ENCODE assay signal across 1 cellular context in the genomic region with DNA sequence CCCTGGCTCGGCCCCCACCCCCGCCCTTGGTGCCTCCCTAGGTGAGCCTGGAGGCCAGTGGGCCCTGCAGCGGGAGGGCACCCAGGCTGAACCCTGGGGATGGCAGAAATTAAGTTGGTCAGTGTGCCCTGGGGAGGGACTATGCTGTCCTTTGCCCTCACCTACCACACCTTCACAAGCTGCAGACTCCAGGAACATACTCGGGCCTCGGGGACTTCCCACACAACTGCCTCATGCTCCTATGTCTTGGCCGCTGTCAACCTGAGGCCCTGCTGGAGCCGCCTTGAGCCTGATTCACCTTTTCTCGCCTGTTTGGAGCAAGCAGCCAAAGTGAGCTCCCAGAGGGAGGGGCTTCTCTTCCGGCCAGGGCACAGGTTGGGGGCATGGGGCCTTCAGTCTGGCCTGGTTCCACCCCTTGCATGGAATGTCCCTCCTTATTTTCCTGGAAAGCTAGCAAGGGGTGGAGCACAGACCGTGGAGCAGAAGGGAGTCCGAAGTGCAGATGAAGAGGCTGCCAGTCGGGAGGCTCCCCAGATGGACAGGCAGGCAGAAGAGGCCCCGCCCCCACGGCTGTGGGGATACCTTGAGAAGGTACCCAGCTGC.
TF ChIP-seq lines count a peak whose summit lies in the region.

No MANE protein-coding gene starts in this region.

TF ChIP-seq in HepG2, 621 proteins besides CTCF, POLR2A, EP300 and RAD21 (continues in another document):
- TF ChIP-seq JUNB (CRISPR knock-in tag; IDR thresholded peaks at IDR 0.05; ENCODE audit: borderline replicate concordance) (no peak), ZFX (CRISPR knock-in tag; IDR thresholded peaks at IDR 0.05; ENCODE audit: low read depth) (0 out of 2 replicates have a peak, but pooled peaks have one; percentile 26), HDAC2 (CRISPR knock-in tag; IDR thresholded peaks at IDR 0.05) (no peak), HHEX (CRISPR knock-in tag; IDR thresholded peaks at IDR 0.05) (no peak), ZFP82 (CRISPR knock-in tag; IDR thresholded peaks at IDR 0.05; ENCODE audit: borderline replicate concordance) (no peak), ZNF468 (CRISPR knock-in tag; IDR thresholded peaks at IDR 0.05) (no peak), SSRP1 (CRISPR knock-in tag; IDR thresholded peaks at IDR 0.05) (no peak), RNF2 (conservative IDR thresholded peaks at IDR 0.05; ENCODE audit: low read depth) (0 out of 2 replicates have a peak, but pooled peaks have one; percentile 33), MED8 (CRISPR knock-in tag; IDR thresholded peaks at IDR 0.05; ENCODE audit: insufficient replicate concordance) (no peak), FOSL2 (CRISPR knock-in tag; IDR thresholded peaks at IDR 0.05) (no peak), KLF16 (CRISPR knock-in tag; IDR thresholded peaks at IDR 0.05) (no peak), POLR2AphosphoS5 (IDR thresholded peaks at IDR 0.05; ENCODE audit: low read depth, low read length) (no peak), HNF4A (CRISPR knock-in tag; IDR thresholded peaks at IDR 0.05) (peak; percentile 84), ETV5 (CRISPR knock-in tag; IDR thresholded peaks at IDR 0.05; ENCODE audit: borderline replicate concordance) (peak; percentile 66; the same call in 1 of the 2 replicates), ZSCAN22 (CRISPR knock-in tag; IDR thresholded peaks at IDR 0.05) (no peak), TEAD3 (CRISPR knock-in tag; optimal IDR thresholded peaks at IDR 0.05; ENCODE audit: borderline replicate concordance) (peak; percentile 79), ZNF674 (CRISPR knock-in tag; IDR thresholded peaks at IDR 0.05; ENCODE audit: low read depth) (no peak), ZNF749 (CRISPR knock-in tag; IDR thresholded peaks at IDR 0.05; ENCODE audit: borderline replicate concordance) (no peak), PHF21A (CRISPR knock-in tag; IDR thresholded peaks at IDR 0.05) (no peak), SP5 (CRISPR knock-in tag; IDR thresholded peaks at IDR 0.05; ENCODE audit: borderline replicate concordance, low read depth) (peak; percentile 92)
- TF ChIP-seq, protein P1, sequence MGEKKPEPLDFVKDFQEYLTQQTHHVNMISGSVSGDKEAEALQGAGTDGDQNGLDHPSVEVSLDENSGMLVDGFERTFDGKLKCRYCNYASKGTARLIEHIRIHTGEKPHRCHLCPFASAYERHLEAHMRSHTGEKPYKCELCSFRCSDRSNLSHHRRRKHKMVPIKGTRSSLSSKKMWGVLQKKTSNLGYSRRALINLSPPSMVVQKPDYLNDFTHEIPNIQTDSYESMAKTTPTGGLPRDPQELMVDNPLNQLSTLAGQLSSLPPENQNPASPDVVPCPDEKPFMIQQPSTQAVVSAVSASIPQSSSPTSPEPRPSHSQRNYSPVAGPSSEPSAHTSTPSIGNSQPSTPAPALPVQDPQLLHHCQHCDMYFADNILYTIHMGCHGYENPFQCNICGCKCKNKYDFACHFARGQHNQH (CRISPR knock-in tag; IDR thresholded peaks at IDR 0.05), result peak; percentile 23; the same call in 1 of the 2 replicates
- TF ChIP-seq, protein P2, sequence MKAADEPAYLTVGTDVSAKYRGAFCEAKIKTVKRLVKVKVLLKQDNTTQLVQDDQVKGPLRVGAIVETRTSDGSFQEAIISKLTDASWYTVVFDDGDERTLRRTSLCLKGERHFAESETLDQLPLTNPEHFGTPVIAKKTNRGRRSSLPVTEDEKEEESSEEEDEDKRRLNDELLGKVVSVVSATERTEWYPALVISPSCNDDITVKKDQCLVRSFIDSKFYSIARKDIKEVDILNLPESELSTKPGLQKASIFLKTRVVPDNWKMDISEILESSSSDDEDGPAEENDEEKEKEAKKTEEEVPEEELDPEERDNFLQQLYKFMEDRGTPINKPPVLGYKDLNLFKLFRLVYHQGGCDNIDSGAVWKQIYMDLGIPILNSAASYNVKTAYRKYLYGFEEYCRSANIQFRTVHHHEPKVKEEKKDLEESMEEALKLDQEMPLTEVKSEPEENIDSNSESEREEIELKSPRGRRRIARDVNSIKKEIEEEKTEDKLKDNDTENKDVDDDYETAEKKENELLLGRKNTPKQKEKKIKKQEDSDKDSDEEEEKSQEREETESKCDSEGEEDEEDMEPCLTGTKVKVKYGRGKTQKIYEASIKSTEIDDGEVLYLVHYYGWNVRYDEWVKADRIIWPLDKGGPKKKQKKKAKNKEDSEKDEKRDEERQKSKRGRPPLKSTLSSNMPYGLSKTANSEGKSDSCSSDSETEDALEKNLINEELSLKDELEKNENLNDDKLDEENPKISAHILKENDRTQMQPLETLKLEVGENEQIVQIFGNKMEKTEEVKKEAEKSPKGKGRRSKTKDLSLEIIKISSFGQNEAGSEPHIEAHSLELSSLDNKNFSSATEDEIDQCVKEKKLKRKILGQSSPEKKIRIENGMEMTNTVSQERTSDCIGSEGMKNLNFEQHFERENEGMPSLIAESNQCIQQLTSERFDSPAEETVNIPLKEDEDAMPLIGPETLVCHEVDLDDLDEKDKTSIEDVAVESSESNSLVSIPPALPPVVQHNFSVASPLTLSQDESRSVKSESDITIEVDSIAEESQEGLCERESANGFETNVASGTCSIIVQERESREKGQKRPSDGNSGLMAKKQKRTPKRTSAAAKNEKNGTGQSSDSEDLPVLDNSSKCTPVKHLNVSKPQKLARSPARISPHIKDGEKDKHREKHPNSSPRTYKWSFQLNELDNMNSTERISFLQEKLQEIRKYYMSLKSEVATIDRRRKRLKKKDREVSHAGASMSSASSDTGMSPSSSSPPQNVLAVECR (CRISPR knock-in tag; IDR thresholded peaks at IDR 0.05; ENCODE audit: borderline replicate concordance), result 0 out of 2 replicates have a peak, but pooled peaks have one; percentile 23
- TF ChIP-seq, protein P3, sequence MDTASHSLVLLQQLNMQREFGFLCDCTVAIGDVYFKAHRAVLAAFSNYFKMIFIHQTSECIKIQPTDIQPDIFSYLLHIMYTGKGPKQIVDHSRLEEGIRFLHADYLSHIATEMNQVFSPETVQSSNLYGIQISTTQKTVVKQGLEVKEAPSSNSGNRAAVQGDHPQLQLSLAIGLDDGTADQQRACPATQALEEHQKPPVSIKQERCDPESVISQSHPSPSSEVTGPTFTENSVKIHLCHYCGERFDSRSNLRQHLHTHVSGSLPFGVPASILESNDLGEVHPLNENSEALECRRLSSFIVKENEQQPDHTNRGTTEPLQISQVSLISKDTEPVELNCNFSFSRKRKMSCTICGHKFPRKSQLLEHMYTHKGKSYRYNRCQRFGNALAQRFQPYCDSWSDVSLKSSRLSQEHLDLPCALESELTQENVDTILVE (CRISPR knock-in tag; IDR thresholded peaks at IDR 0.05), result no peak
- TF ChIP-seq, protein P4, sequence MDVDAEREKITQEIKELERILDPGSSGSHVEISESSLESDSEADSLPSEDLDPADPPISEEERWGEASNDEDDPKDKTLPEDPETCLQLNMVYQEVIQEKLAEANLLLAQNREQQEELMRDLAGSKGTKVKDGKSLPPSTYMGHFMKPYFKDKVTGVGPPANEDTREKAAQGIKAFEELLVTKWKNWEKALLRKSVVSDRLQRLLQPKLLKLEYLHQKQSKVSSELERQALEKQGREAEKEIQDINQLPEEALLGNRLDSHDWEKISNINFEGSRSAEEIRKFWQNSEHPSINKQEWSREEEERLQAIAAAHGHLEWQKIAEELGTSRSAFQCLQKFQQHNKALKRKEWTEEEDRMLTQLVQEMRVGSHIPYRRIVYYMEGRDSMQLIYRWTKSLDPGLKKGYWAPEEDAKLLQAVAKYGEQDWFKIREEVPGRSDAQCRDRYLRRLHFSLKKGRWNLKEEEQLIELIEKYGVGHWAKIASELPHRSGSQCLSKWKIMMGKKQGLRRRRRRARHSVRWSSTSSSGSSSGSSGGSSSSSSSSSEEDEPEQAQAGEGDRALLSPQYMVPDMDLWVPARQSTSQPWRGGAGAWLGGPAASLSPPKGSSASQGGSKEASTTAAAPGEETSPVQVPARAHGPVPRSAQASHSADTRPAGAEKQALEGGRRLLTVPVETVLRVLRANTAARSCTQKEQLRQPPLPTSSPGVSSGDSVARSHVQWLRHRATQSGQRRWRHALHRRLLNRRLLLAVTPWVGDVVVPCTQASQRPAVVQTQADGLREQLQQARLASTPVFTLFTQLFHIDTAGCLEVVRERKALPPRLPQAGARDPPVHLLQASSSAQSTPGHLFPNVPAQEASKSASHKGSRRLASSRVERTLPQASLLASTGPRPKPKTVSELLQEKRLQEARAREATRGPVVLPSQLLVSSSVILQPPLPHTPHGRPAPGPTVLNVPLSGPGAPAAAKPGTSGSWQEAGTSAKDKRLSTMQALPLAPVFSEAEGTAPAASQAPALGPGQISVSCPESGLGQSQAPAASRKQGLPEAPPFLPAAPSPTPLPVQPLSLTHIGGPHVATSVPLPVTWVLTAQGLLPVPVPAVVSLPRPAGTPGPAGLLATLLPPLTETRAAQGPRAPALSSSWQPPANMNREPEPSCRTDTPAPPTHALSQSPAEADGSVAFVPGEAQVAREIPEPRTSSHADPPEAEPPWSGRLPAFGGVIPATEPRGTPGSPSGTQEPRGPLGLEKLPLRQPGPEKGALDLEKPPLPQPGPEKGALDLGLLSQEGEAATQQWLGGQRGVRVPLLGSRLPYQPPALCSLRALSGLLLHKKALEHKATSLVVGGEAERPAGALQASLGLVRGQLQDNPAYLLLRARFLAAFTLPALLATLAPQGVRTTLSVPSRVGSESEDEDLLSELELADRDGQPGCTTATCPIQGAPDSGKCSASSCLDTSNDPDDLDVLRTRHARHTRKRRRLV (CRISPR knock-in tag; IDR thresholded peaks at IDR 0.05), result no peak
- TF ChIP-seq, protein P5, sequence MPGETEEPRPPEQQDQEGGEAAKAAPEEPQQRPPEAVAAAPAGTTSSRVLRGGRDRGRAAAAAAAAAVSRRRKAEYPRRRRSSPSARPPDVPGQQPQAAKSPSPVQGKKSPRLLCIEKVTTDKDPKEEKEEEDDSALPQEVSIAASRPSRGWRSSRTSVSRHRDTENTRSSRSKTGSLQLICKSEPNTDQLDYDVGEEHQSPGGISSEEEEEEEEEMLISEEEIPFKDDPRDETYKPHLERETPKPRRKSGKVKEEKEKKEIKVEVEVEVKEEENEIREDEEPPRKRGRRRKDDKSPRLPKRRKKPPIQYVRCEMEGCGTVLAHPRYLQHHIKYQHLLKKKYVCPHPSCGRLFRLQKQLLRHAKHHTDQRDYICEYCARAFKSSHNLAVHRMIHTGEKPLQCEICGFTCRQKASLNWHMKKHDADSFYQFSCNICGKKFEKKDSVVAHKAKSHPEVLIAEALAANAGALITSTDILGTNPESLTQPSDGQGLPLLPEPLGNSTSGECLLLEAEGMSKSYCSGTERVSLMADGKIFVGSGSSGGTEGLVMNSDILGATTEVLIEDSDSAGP (CRISPR knock-in tag; IDR thresholded peaks at IDR 0.05; ENCODE audit: borderline replicate concordance), result 0 out of 2 replicates have a peak, but pooled peaks have one; percentile 52
- TF ChIP-seq, protein P6, sequence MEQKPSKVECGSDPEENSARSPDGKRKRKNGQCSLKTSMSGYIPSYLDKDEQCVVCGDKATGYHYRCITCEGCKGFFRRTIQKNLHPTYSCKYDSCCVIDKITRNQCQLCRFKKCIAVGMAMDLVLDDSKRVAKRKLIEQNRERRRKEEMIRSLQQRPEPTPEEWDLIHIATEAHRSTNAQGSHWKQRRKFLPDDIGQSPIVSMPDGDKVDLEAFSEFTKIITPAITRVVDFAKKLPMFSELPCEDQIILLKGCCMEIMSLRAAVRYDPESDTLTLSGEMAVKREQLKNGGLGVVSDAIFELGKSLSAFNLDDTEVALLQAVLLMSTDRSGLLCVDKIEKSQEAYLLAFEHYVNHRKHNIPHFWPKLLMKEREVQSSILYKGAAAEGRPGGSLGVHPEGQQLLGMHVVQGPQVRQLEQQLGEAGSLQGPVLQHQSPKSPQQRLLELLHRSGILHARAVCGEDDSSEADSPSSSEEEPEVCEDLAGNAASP (CRISPR knock-in tag; IDR thresholded peaks at IDR 0.05; ENCODE audit: borderline replicate concordance), result peak; percentile 64; the same call in 1 of the 2 replicates
- TF ChIP-seq, protein P7, sequence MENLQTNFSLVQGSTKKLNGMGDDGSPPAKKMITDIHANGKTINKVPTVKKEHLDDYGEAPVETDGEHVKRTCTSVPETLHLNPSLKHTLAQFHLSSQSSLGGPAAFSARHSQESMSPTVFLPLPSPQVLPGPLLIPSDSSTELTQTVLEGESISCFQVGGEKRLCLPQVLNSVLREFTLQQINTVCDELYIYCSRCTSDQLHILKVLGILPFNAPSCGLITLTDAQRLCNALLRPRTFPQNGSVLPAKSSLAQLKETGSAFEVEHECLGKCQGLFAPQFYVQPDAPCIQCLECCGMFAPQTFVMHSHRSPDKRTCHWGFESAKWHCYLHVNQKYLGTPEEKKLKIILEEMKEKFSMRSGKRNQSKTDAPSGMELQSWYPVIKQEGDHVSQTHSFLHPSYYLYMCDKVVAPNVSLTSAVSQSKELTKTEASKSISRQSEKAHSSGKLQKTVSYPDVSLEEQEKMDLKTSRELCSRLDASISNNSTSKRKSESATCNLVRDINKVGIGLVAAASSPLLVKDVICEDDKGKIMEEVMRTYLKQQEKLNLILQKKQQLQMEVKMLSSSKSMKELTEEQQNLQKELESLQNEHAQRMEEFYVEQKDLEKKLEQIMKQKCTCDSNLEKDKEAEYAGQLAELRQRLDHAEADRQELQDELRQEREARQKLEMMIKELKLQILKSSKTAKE (CRISPR knock-in tag; IDR thresholded peaks at IDR 0.05; ENCODE audit: borderline replicate concordance), result peak; percentile 55; the same call in 1 of the 2 replicates
- TF ChIP-seq, protein P8, sequence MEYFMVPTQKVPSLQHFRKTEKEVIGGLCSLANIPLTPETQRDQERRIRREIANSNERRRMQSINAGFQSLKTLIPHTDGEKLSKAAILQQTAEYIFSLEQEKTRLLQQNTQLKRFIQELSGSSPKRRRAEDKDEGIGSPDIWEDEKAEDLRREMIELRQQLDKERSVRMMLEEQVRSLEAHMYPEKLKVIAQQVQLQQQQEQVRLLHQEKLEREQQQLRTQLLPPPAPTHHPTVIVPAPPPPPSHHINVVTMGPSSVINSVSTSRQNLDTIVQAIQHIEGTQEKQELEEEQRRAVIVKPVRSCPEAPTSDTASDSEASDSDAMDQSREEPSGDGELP (IDR thresholded peaks at IDR 0.05; ENCODE audit: borderline replicate concordance, low read depth), result no peak
- TF ChIP-seq, protein P9, sequence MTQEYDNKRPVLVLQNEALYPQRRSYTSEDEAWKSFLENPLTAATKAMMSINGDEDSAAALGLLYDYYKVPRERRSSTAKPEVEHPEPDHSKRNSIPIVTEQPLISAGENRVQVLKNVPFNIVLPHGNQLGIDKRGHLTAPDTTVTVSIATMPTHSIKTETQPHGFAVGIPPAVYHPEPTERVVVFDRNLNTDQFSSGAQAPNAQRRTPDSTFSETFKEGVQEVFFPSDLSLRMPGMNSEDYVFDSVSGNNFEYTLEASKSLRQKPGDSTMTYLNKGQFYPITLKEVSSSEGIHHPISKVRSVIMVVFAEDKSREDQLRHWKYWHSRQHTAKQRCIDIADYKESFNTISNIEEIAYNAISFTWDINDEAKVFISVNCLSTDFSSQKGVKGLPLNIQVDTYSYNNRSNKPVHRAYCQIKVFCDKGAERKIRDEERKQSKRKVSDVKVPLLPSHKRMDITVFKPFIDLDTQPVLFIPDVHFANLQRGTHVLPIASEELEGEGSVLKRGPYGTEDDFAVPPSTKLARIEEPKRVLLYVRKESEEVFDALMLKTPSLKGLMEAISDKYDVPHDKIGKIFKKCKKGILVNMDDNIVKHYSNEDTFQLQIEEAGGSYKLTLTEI (CRISPR knock-in tag; conservative IDR thresholded peaks at IDR 0.05), result no peak
- TF ChIP-seq, protein P10, sequence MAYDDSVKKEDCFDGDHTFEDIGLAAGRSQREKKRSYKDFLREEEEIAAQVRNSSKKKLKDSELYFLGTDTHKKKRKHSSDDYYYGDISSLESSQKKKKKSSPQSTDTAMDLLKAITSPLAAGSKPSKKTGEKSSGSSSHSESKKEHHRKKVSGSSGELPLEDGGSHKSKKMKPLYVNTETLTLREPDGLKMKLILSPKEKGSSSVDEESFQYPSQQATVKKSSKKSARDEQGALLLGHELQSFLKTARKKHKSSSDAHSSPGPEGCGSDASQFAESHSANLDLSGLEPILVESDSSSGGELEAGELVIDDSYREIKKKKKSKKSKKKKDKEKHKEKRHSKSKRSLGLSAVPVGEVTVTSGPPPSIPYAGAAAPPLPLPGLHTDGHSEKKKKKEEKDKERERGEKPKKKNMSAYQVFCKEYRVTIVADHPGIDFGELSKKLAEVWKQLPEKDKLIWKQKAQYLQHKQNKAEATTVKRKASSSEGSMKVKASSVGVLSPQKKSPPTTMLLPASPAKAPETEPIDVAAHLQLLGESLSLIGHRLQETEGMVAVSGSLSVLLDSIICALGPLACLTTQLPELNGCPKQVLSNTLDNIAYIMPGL (CRISPR knock-in tag; IDR thresholded peaks at IDR 0.05; ENCODE audit: borderline replicate concordance in 1 of 2, low read depth in 1 of 2), result no peak
